In the genomic region with DNA sequence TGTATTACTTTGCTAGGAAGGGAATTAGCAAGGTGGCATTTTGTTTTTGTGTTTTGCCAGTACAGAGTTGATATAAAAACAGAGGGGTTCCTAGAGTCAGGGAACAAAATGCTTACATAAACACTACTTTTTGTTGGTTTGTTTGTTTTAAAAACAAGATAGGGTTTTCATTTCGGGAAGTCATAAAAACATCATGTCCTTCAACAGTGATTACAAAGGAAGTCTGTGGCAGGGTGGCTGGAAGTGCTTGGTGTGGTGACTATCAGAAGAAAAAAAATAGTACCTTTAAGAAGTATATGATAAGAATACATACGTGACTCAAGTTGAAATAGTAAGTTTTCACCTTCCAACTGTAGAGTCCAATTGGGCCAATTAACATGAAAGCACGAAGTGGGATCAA, we compare ENCODE assay signal across 1 cellular context.
TF ChIP-seq lines count a peak whose summit lies in the region.

No MANE protein-coding gene starts in this region.

TF ChIP-seq in endothelial cell of umbilical vein, 7 proteins besides CTCF, POLR2A, EP300 and RAD21:
- no peak for TF ChIP-seq GATA2 (IDR thresholded peaks at IDR 0.05; ENCODE audit: insufficient read depth, insufficient read length, low read depth, low read length)
- TF ChIP-seq POLR2AphosphoS5 (IDR thresholded peaks at IDR 0.05; ENCODE audit: insufficient read depth, low read depth, low read length), result peak; percentile 70
